In the genomic region with DNA sequence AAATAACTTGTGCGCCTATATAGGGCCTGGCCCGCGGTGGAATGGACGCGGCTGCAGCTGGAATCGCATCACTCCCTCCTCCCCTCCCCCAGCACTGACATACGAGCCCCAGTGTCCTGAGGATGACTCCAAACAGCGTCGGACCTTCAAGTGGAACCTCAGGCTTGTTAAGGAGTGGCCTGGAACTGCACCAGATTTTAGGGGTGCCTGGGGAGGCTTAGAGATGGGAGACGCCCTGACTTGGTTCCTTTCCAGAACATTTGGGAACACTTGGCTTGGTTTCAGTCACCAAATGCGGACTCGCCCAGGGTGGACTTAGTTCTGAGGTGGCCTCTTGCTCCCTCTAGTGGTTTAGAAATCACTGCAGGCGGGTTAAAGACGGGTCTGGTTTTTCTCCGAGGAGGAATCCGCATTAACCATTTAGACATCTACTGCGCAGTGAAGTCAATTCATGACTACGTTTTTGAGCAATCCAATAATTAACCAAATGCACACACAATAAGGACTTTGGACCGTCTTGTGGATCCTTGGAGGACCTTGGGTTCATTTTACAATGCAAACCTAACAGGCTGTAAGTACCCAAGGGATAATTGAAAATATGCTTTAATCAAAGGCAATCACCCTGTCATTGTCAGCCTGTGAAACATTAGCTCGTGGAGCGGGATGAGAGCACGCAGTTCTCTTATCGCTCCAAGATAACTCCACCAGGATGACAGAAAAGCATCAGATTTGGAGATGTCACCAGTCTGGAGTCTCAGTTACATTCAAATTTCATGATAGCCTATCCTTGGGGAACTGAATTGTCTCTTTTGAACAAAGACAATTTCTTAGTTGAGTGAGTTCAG, we compare ENCODE assay signal across 8 cellular contexts. TPM values are rescaled to one million over a fixed set of nuclear protein-coding genes. Genes with fewer than 3 reads are reported as not detected.
DNase-seq lines count a peak whose midpoint lies in the region; ATAC-seq and TF ChIP-seq lines count a peak whose summit lies in the region.

No MANE protein-coding gene starts in this region.

- WGBS in heart right ventricle, 2 donors: 1% methylated on average over 23 of the region's 23 CpGs

- ATAC-seq in heart right ventricle (peak; percentile 89 to 95 (median 91)), GM18498 (IDR thresholded peaks at IDR 0.05; ENCODE audit: unreplicated experiment) (no peak)

- H3K4me3 ChIP-seq in H7 (ENCODE audit: insufficient read depth, low read depth, low read length) (peak overlapping the region; percentile 30), heart right ventricle (peak overlapping the region in 9 of 10 donors; percentile 3 to 52 (median 48))

- TF ChIP-seq CTCF in heart right ventricle (IDR thresholded peaks at IDR 0.05): peak; percentile 84 to 97 (median 93)

- H3K27me3 ChIP-seq in H7 (ENCODE audit: control insufficient read depth, insufficient read depth, low read length) (peaks cover 29% of the 10 kb centered on the region; the same call in 1 of the 2 replicates), heart right ventricle (peaks cover 0 to 40% (median 29%) of the 10 kb centered on the region in 7 donors)

- no peaks in the 10 kb centered on the region for H3K9me3 ChIP-seq in heart right ventricle

- intact Hi-C loops in heart right ventricle (cut with DNase I): loop anchor here in 9 of 10 donors (1.0 to 10.0 kb wide), 14 partner anchors 123 to 1021 kb away; a partner anchor contains a TSS

- peaks cover 0 to 19% (median 10%) of the 10 kb centered on the region in 9 donors for H3K4me1 ChIP-seq in heart right ventricle

- H3K36me3 ChIP-seq in H7 (replicated peaks; ENCODE audit: control insufficient read depth, insufficient read depth, low read length): no peaks in the 10 kb centered on the region
- no peaks in the 10 kb centered on the region for H3K36me3 ChIP-seq in heart right ventricle

- DNase-seq in DMS153 (lab: John Stamatoyannopoulos, UW) (peak; percentile 51), H7 (peak; percentile 83), NCI-H1048 (lab: John Stamatoyannopoulos, UW) (peak; percentile 24), SKM-1 (lab: John Stamatoyannopoulos, UW; ENCODE audit: unreplicated experiment) (peak; percentile 57), amygdala (lab: John Stamatoyannopoulos, UW) (peak in 50 of 56 donors; percentile 4 to 82 (median 47)), heart right ventricle (peak; percentile 50 to 84), pons (ENCODE audit: low spot score) (peak; percentile 78)

- H3K27ac ChIP-seq in heart right ventricle: peak overlapping the region in 2 of 10 donors; percentile 7 to 67

RNA-seq across cellular contexts. Expression of a gene that starts 11.2 kb away (rescaled TPM):
- 5.5 and 10.8 TPM in 2 replicates for total RNA-seq in H7 (2014; rRNA removed; shearing (Covaris generic))
- total RNA-seq in heart right ventricle: 10 to 100 TPM in 8 of 10 donors, 1 to 10 TPM in 2; 6.5 to 57.5 (median 14.7) TPM
- polyA plus RNA-seq in heart right ventricle: 10 to 100 TPM in 1 of 2 donors, 1 to 10 TPM in 1; 8.6 to 11.9 TPM

Comparison
In these comparisons a context has a peak if more than half of its experiments do, and no peak if none do; other contexts are left out.
1. DNase-seq: peak in every context shown above with its lines; median percentile 83 in H7; 78 in pons; 67 in heart right ventricle; 57 in SKM-1; 51 in DMS153; 47 in amygdala; 24 in NCI-H1048.